Comparison of ENCODE assay signal across 6 cellular contexts in genomic region chr11:65559951-65560537, GRCh38. TPM values are rescaled to one million over a fixed set of nuclear protein-coding genes. Genes with fewer than 3 reads are reported as not detected.
DNase-seq lines count a peak whose midpoint lies in the region; ATAC-seq, FAIRE-seq and TF ChIP-seq lines count a peak whose summit lies in the region.

No MANE protein-coding gene starts in this region.

- TF ChIP-seq POLR2A in H54 (IDR thresholded peaks at IDR 0.05; ENCODE audit: low read depth, low read length) = no peak

- no peak for ATAC-seq in HG02852 (IDR thresholded peaks at IDR 0.05; ENCODE audit: unreplicated experiment)

- peak; percentile 90 for DNase-seq in H54 (ENCODE audit: insufficient read length, low spot score)
- DNase-seq in T1000 (lab: John Stamatoyannopoulos, UW) = peak; percentile 50
- peak; percentile 15 for DNase-seq in left kidney (ENCODE audit: low read depth, low spot score)
- no peak for DNase-seq in ureter (ENCODE audit: low spot score)
- no peak for DNase-seq in NCI-H2107 (lab: John Stamatoyannopoulos, UW)

- no peak for FAIRE-seq in H54 (lab: Jason Lieb, UNC)

RNA-seq across cellular contexts. Expression of gene LTBP3, which starts 1.9 kb away (rescaled TPM):
- total RNA-seq in ureter = 120 TPM

RNA-seq across cellular contexts. Expression of gene ZNRD2, which starts 10.2 kb away (rescaled TPM):
- total RNA-seq in ureter = 50.3 TPM

RNA-seq across cellular contexts. Expression of gene FAM89B, which starts 12.3 kb away (rescaled TPM):
- 21.9 TPM for total RNA-seq in ureter

RNA-seq across cellular contexts. Expression of gene EHBP1L1, which starts 15.8 kb away (rescaled TPM):
- total RNA-seq in ureter = 122 TPM

RNA-seq across cellular contexts. Expression of gene SCYL1, which starts 35.2 kb away (rescaled TPM):
- 62.9 TPM for total RNA-seq in ureter

Comparison
In these comparisons a context has a peak if more than half of its experiments do, and no peak if none do; other contexts are left out.
1. DNase-seq: peak in H54 (single experiment), T1000 (single experiment) and left kidney (single experiment); none in ureter (single experiment) and NCI-H2107 (single experiment).